ENCODE assay signal across 8 cellular contexts in genomic region chr2:239216614-239217273, GRCh38.
A peak's percentile ranks its signal among the peaks of the same experiment; 100 is the strongest.
DNase-seq lines count a peak whose midpoint lies in the region; ATAC-seq and TF ChIP-seq lines count a peak whose summit lies in the region.

No MANE protein-coding gene starts in this region.

- in situ Hi-C loops in transverse colon (cut with MboI; ENCODE audit: low pct_ligation_motif_present in 1 of 4, low pct_unique_long_range_greater_than_20kb in 1 of 4, low sequenced_read_pairs in 3 of 4), result no loop called here

- TF ChIP-seq POLR2A in transverse colon (IDR thresholded peaks at IDR 0.05), result no peak

- H3K27me3 ChIP-seq in transverse colon, result no peaks in the 10 kb centered on the region

- H3K9me3 Mint-ChIP-seq in activated T-helper 2 cell treated with anti-CD3 and anti-CD28 coated beads, Interferon-gamma antibody, Interleukin-2, Interleukin-4, amounts not matched to agents 10 μg/mL and 5 μg/mL and 100 μg/mL, durations not matched to agents 14 hours and 24 hours and 36 hours, result peaks cover 4% of the 10 kb centered on the region
- H3K9me3 Mint-ChIP-seq in neural crest cell, result no peaks in the 10 kb centered on the region

- peak; percentile 33 for DNase-seq in Right ventricle myocardium superior
- no peak for DNase-seq in left cardiac atrium
- DNase-seq in activated T-helper 2 cell treated with anti-CD3 and anti-CD28 coated beads, Interferon-gamma antibody, Interleukin-2, Interleukin-4, amounts not matched to agents 10 μg/mL and 5 μg/mL and 100 μg/mL, durations not matched to agents 14 hours and 24 hours and 36 hours (ENCODE audit: low spot score), result peak; percentile 32
- DNase-seq in neural crest cell (ENCODE audit: low read depth, low spot score), result no peak
- DNase-seq in transverse colon, result no peak
- DNase-seq in H4 (ENCODE audit: low spot score), result no peak
- DNase-seq in MV-4-11 (lab: John Stamatoyannopoulos, UW), result no peak

- H3K9me3 ChIP-seq in transverse colon, result peaks cover 0 to 3% of the 10 kb centered on the region in 2 donors

- H3K27ac ChIP-seq in transverse colon, result peak overlapping the region; percentile 13 to 39 (median 16)

- peaks cover 53% of the 10 kb centered on the region for H3K4me1 Mint-ChIP-seq in activated T-helper 2 cell treated with anti-CD3 and anti-CD28 coated beads, Interferon-gamma antibody, Interleukin-2, Interleukin-4, amounts not matched to agents 10 μg/mL and 5 μg/mL and 100 μg/mL, durations not matched to agents 14 hours and 24 hours and 36 hours (ENCODE audit: low read depth)
- H3K4me1 Mint-ChIP-seq in neural crest cell, result peaks cover 69% of the 10 kb centered on the region

- ATAC-seq in Right ventricle myocardium superior (ENCODE audit: poor library complexity) (no peak), left cardiac atrium (no peak), HG03469 (IDR thresholded peaks at IDR 0.05; ENCODE audit: unreplicated experiment) (no peak)

- no peaks in the 10 kb centered on the region for H3K27me3 Mint-ChIP-seq in activated T-helper 2 cell treated with anti-CD3 and anti-CD28 coated beads, Interferon-gamma antibody, Interleukin-2, Interleukin-4, amounts not matched to agents 10 μg/mL and 5 μg/mL and 100 μg/mL, durations not matched to agents 14 hours and 24 hours and 36 hours (ENCODE audit: low read depth)
- no peaks in the 10 kb centered on the region for H3K27me3 Mint-ChIP-seq in neural crest cell (ENCODE audit: low read depth)

- no peak for TF ChIP-seq CTCF in neural crest cell (conservative IDR thresholded peaks at IDR 0.05)
- no peak for TF ChIP-seq CTCF in transverse colon (IDR thresholded peaks at IDR 0.05)

- intact Hi-C loops in Right ventricle myocardium superior (cut with DNase I), result no loop called here
- intact Hi-C loops in left cardiac atrium (cut with DNase I), result no loop called here
- intact Hi-C loops in activated T-helper 2 cell treated with anti-CD3 and anti-CD28 coated beads, Interferon-gamma antibody, Interleukin-2, Interleukin-4, amounts not matched to agents 10 μg/mL and 5 μg/mL and 100 μg/mL, durations not matched to agents 14 hours and 24 hours and 36 hours (cut with micrococcal nuclease), result loop anchor here (1.0 to 5.0 kb wide), 6 partner anchors 43 to 331 kb away; partner anchors contain the start of gene HDAC4
- intact Hi-C loops in transverse colon (cut with DNase I; ENCODE audit: low total_unique reads), result no loop called here

- peak overlapping the region; percentile 65 for H3K4me3 Mint-ChIP-seq in activated T-helper 2 cell treated with anti-CD3 and anti-CD28 coated beads, Interferon-gamma antibody, Interleukin-2, Interleukin-4, amounts not matched to agents 10 μg/mL and 5 μg/mL and 100 μg/mL, durations not matched to agents 14 hours and 24 hours and 36 hours (ENCODE audit: low read depth)
- peak overlapping the region; percentile 47 for H3K4me3 Mint-ChIP-seq in neural crest cell

- no peaks in the 10 kb centered on the region for H3K36me3 ChIP-seq in transverse colon

- TF ChIP-seq EP300 in transverse colon (IDR thresholded peaks at IDR 0.05; ENCODE audit: low read depth), result no peak

- no peak overlapping the region for H3K4me3 ChIP-seq in transverse colon

- 68% methylated on average over 17 of the region's 17 CpGs; no CpG with 5 or more reads in 1 of the 2 donors for WGBS in transverse colon (ENCODE audit: low coverage in 1 of 2), 2 donors

- peak overlapping the region; percentile 88 for H3K27ac Mint-ChIP-seq in activated T-helper 2 cell treated with anti-CD3 and anti-CD28 coated beads, Interferon-gamma antibody, Interleukin-2, Interleukin-4, amounts not matched to agents 10 μg/mL and 5 μg/mL and 100 μg/mL, durations not matched to agents 14 hours and 24 hours and 36 hours
- no peak overlapping the region for H3K27ac Mint-ChIP-seq in neural crest cell (ENCODE audit: unreplicated experiment)

- H3K4me1 ChIP-seq in transverse colon, result peaks cover 12 to 56% (median 35%) of the 10 kb centered on the region in 4 donors

- H3K36me3 Mint-ChIP-seq in activated T-helper 2 cell treated with anti-CD3 and anti-CD28 coated beads, Interferon-gamma antibody, Interleukin-2, Interleukin-4, amounts not matched to agents 10 μg/mL and 5 μg/mL and 100 μg/mL, durations not matched to agents 14 hours and 24 hours and 36 hours (ENCODE audit: low read depth), result peaks cover 39% of the 10 kb centered on the region
- H3K36me3 Mint-ChIP-seq in neural crest cell (ENCODE audit: low read depth), result peaks cover 6% of the 10 kb centered on the region

Comparison
In these comparisons a context has a peak if more than half of its experiments do, and no peak if none do; other contexts are left out.
1. DNase-seq: peak in Right ventricle myocardium superior (single experiment) and activated T-helper 2 cell treated with anti-CD3 and anti-CD28 coated beads, Interferon-gamma antibody, Interleukin-2, Interleukin-4, amounts not matched to agents 10 μg/mL and 5 μg/mL and 100 μg/mL, durations not matched to agents 14 hours and 24 hours and 36 hours (single experiment); none in left cardiac atrium (single experiment), neural crest cell (single experiment), transverse colon (single experiment), H4 (single experiment) and MV-4-11 (single experiment).